ENCODE assay signal across 9 cellular contexts in genomic region chr2:45607701-45608100, GRCh38. TPM values are rescaled to one million over a fixed set of nuclear protein-coding genes. Genes with fewer than 3 reads are reported as not detected.
DNase-seq lines count a peak whose midpoint lies in the region; ATAC-seq and TF ChIP-seq lines count a peak whose summit lies in the region.
"Had no signal": no experiment of that assay in that cellular context is flagged by ENCODE, and none has a peak within 500 bp of the region (broad histone marks: within the 10 kb centered on the region; RNA-seq: fewer than 3 reads in every experiment).

No MANE protein-coding gene starts in this region.

- no peaks in the 10 kb centered on the region for H4K20me1 ChIP-seq in neural progenitor cell (ENCODE audit: low read depth)

- peak overlapping the region in 4 of 5 experiments; percentile 18 to 72 (median 34) for H3K4me3 Mint-ChIP-seq in brain
- no peak overlapping the region for H3K4me3 Mint-ChIP-seq in neural progenitor cell
- H3K4me3 Mint-ChIP-seq: activated naive CD8-positive, alpha-beta T cell; stimulated activated memory B cell treated with anti-CD40 and anti-IgM and Interleukin-4, amounts not matched to agents 10 μg/mL and 1 μg/mL and 100 μg/mL, for 72 hours had no signal

- no peak overlapping the region for H3K4me3 ChIP-seq in neural progenitor cell

- H3K27ac ChIP-seq in neural progenitor cell, result no peak overlapping the region

- H3K36me3 ChIP-seq in neural progenitor cell, result no peaks in the 10 kb centered on the region

- H3K36me3 Mint-ChIP-seq in brain (peaks cover 19% of the 10 kb centered on the region), neural progenitor cell (peaks cover 6% of the 10 kb centered on the region)

- peaks cover 8% of the 10 kb centered on the region for H3F3A ChIP-seq in neural progenitor cell (ENCODE audit: low read depth)

- H3K9ac ChIP-seq in neural progenitor cell, result no peak overlapping the region

- TF ChIP-seq CTCF in LNCAP (IDR thresholded peaks at IDR 0.05) (peak; percentile 33; the same call in 1 of the 2 replicates), brain (conservative IDR thresholded peaks at IDR 0.05) (peak; percentile 31 to 63), neural progenitor cell (IDR thresholded peaks at IDR 0.05) (peak; percentile 77)

- no peaks in the 10 kb centered on the region for H3K9me3 ChIP-seq in neural progenitor cell (ENCODE audit: low read depth)

- peaks cover 4% of the 10 kb centered on the region for H3K4me1 ChIP-seq in neural progenitor cell

- peaks cover 45% of the 10 kb centered on the region for H3K79me2 ChIP-seq in neural progenitor cell (ENCODE audit: low read depth)

- H3K4me1 Mint-ChIP-seq in brain (peaks cover 38% of the 10 kb centered on the region), neural progenitor cell (peaks cover 12% of the 10 kb centered on the region)

- peaks cover 11% of the 10 kb centered on the region for H3K27me3 Mint-ChIP-seq in brain
- no peaks in the 10 kb centered on the region for H3K27me3 Mint-ChIP-seq in neural progenitor cell (ENCODE audit: insufficient read depth, low read depth)
- H3K27me3 Mint-ChIP-seq: activated naive CD8-positive, alpha-beta T cell; stimulated activated memory B cell treated with anti-CD40 and anti-IgM and Interleukin-4, amounts not matched to agents 10 μg/mL and 1 μg/mL and 100 μg/mL, for 72 hours had no signal

- H3K9me3 Mint-ChIP-seq in brain (no peaks in the 10 kb centered on the region), neural progenitor cell (no peaks in the 10 kb centered on the region)
- H3K9me3 Mint-ChIP-seq: stimulated activated memory B cell treated with anti-CD40 and anti-IgM and Interleukin-4, amounts not matched to agents 10 μg/mL and 1 μg/mL and 100 μg/mL, for 72 hours had no signal

- H3K27ac Mint-ChIP-seq in brain (peak overlapping the region in 1 of 5 experiments; percentile 19), neural progenitor cell (no peak overlapping the region)
- H3K27ac Mint-ChIP-seq: activated naive CD8-positive, alpha-beta T cell; stimulated activated memory B cell treated with anti-CD40 and anti-IgM and Interleukin-4, amounts not matched to agents 10 μg/mL and 1 μg/mL and 100 μg/mL, for 72 hours had no signal

- no peak overlapping the region for H3K4me2 ChIP-seq in neural progenitor cell

- H2AFZ ChIP-seq in neural progenitor cell (replicated peaks), result no peak overlapping the region

- DNase-seq in ELF-1 (ENCODE audit: low read depth, low spot score) (peak; percentile 32), neural progenitor cell (ENCODE audit: low spot score) (peak; percentile 67), NCI-H1092 (lab: John Stamatoyannopoulos, UW) (no peak), DMS79 (lab: John Stamatoyannopoulos, UW) (no peak)

- H3K27me3 ChIP-seq in neural progenitor cell, result no peaks in the 10 kb centered on the region

- ATAC-seq in GM21528 (IDR thresholded peaks at IDR 0.05; ENCODE audit: low FRiP score, unreplicated experiment), result no peak
- ATAC-seq: stimulated activated memory B cell treated with anti-CD40 and anti-IgM and Interleukin-4, amounts not matched to agents 10 μg/mL and 1 μg/mL and 100 μg/mL, for 72 hours had no signal

RNA-seq across cellular contexts. Expression of gene SRBD1, which starts 3.4 kb away (rescaled TPM):
- 5.9 TPM for polyA plus RNA-seq in brain (ENCODE audit: insufficient read depth, low read depth, low replicate concordance)
- 29.9 and 37.2 TPM in 2 replicates for total RNA-seq in neural progenitor cell (ENCODE audit: low replicate concordance)

RNA-seq across cellular contexts. Expression of gene PRKCE, which starts 43.8 kb away (rescaled TPM):
- 6.0 TPM for polyA plus RNA-seq in brain (ENCODE audit: insufficient read depth, low read depth, low replicate concordance)
- 2.9 and 4.1 TPM in 2 replicates for total RNA-seq in neural progenitor cell (ENCODE audit: low replicate concordance)

Comparison
In these comparisons a context has a peak if more than half of its experiments do, and no peak if none do; other contexts are left out.
1. DNase-seq: peak in ELF-1 (single experiment) and neural progenitor cell (single experiment); none in NCI-H1092 (single experiment) and DMS79 (single experiment).
2. Peak in every context shown above with its lines, with median percentiles within 50 percentile points of each other: CTCF ChIP-seq.